ENCODE assay signal across 20 cellular contexts in genomic region chr1:60995093-60995492, GRCh38.
DNase-seq lines count a peak whose midpoint lies in the region; FAIRE-seq and TF ChIP-seq lines count a peak whose summit lies in the region.
"Had no signal": no experiment of that assay in that cellular context is flagged by ENCODE, and none has a peak within 500 bp of the region (broad histone marks: within the 10 kb centered on the region; RNA-seq: fewer than 3 reads in every experiment).

No MANE protein-coding gene starts in this region.

- intact Hi-C loops in PC-9 (cut with micrococcal nuclease; ENCODE audit: unreplicated experiment), result no loop called here

- H3K4me3 ChIP-seq in HEK293 (ENCODE audit: low read depth, low read length), result no peak overlapping the region
- no peak overlapping the region for H3K4me3 ChIP-seq in smooth muscle cell
- H3K4me3 ChIP-seq in PC-9, result no peak overlapping the region
- H3K4me3 ChIP-seq in SK-N-SH (ENCODE audit: low read depth in 2 of 2, low read length in 1 of 2), result no peak overlapping the region
- H3K4me3 ChIP-seq: BLaER1 had no signal

- TF ChIP-seq RAD21 in SK-N-SH (IDR thresholded peaks at IDR 0.05; ENCODE audit: low read length), result no peak

- H3K36me3 ChIP-seq in HEK293 (ENCODE audit: control insufficient read depth in 2 of 2, insufficient read depth in 1 of 2, low read length in 2 of 2) (no peaks in the 10 kb centered on the region), smooth muscle cell (ENCODE audit: low read depth) (no peaks in the 10 kb centered on the region), PC-9 (ENCODE audit: low read depth) (no peaks in the 10 kb centered on the region), SK-N-SH (replicated peaks in 1 of 2; ENCODE audit: control insufficient read depth in 1 of 2, insufficient read depth in 2 of 2, low read length in 1 of 2) (no peaks in the 10 kb centered on the region)
- H3K36me3 ChIP-seq: BE2C, BLaER1 had no signal

- TF ChIP-seq EP300 in SK-N-SH (IDR thresholded peaks at IDR 0.05; ENCODE audit: borderline replicate concordance in 1 of 2, low read depth in 1 of 2, low read length in 1 of 2), result no peak

- no peaks in the 10 kb centered on the region for H4K20me1 ChIP-seq in smooth muscle cell (ENCODE audit: low read depth)
- no peaks in the 10 kb centered on the region for H4K20me1 ChIP-seq in PC-9 (ENCODE audit: insufficient read depth)
- no peaks in the 10 kb centered on the region for H4K20me1 ChIP-seq in SK-N-SH (ENCODE audit: insufficient read depth)
- H4K20me1 ChIP-seq: BLaER1 had no signal

- no peak overlapping the region for H2AFZ ChIP-seq in smooth muscle cell (ENCODE audit: low read depth)
- no peak overlapping the region for H2AFZ ChIP-seq in PC-9
- no peak overlapping the region for H2AFZ ChIP-seq in SK-N-SH (ENCODE audit: low read depth)

- CTCF ChIA-PET in HEK293 (lab: Yijun Ruan, JAX) (no interaction called here), PC-9 (lab: Charles Lee) (no interaction called here), SK-N-SH (lab: Yijun Ruan, JAX) (interaction anchor here (1.1 kb wide), 1 partner anchor 55 kb away, joined by 4 read pairs; no protein-coding TSS in a partner anchor)

- H3K4me2 ChIP-seq in smooth muscle cell (peak overlapping the region; percentile 5), PC-9 (no peak overlapping the region), SK-N-SH (no peak overlapping the region)
- H3K4me2 ChIP-seq: BLaER1 had no signal

- TF ChIP-seq CTCF in D721Med (IDR thresholded peaks at IDR 0.05; ENCODE audit: insufficient read depth, missing control alignments) (no peak), HEK293 (tag by site-specific recombination; IDR thresholded peaks at IDR 0.05) (no peak), smooth muscle cell (IDR thresholded peaks at IDR 0.05; ENCODE audit: borderline replicate concordance, insufficient read depth, poor library complexity, severe bottlenecking) (no peak), PC-9 (conservative IDR thresholded peaks at IDR 0.05) (no peak), SK-N-SH (IDR thresholded peaks at IDR 0.05) (no peak)

- H3K79me2 ChIP-seq in smooth muscle cell (ENCODE audit: low read depth) (no peaks in the 10 kb centered on the region), PC-9 (ENCODE audit: low read depth) (no peaks in the 10 kb centered on the region), SK-N-SH (ENCODE audit: insufficient read depth) (no peaks in the 10 kb centered on the region)

- DNase-seq in D721Med (ENCODE audit: insufficient read length, low spot score) (no peak), smooth muscle cell (lab: John Stamatoyannopoulos, UW; ENCODE audit: unreplicated experiment) (no peak), PC-9 (no peak), SK-N-SH (no peak)
- DNase-seq: 8988T; ACHN; BE2C; C1 segment of cervical spinal cord; CD4-positive, alpha-beta memory T cell; CD4-positive, CD25-positive, alpha-beta regulatory T cell; CD8-positive, alpha-beta memory T cell; COR-L47; DMS79 treated with DMSO at 0.1 percent for 48 hours; GF-D8 had no signal

- H3K4me1 ChIP-seq in HEK293 (ENCODE audit: control insufficient read depth, insufficient read depth, low read length), result peaks cover 10% of the 10 kb centered on the region
- H3K4me1 ChIP-seq in smooth muscle cell (ENCODE audit: low read depth), result peaks cover 5% of the 10 kb centered on the region
- no peaks in the 10 kb centered on the region for H3K4me1 ChIP-seq in PC-9 (replicated peaks; ENCODE audit: insufficient read depth)
- H3K4me1 ChIP-seq in SK-N-SH (ENCODE audit: control insufficient read depth in 1 of 2, insufficient read depth in 2 of 2, low read depth in 1 of 2, low read length in 1 of 2), result peaks cover 8 to 15% of the 10 kb centered on the region in 2 experiments; a peak in 3 of 4 replicates
- H3K4me1 ChIP-seq: BE2C, BLaER1 had no signal

- peak; percentile 92 for FAIRE-seq in D721Med (lab: Jason Lieb, UNC)
- FAIRE-seq: A204.1, G401.6, GM12891, GM19239 had no signal

- H3K9me3 ChIP-seq in HEK293 (ENCODE audit: control insufficient read depth, insufficient read depth, low read depth, low read length), result no peaks in the 10 kb centered on the region
- H3K9me3 ChIP-seq in smooth muscle cell (replicated peaks; ENCODE audit: low read depth), result no peaks in the 10 kb centered on the region
- H3K9me3 ChIP-seq in PC-9 (ENCODE audit: insufficient read depth, low read depth), result no peaks in the 10 kb centered on the region
- H3K9me3 ChIP-seq in SK-N-SH, result no peaks in the 10 kb centered on the region
- H3K9me3 ChIP-seq: BE2C, BLaER1 had no signal

- H3K9ac ChIP-seq in smooth muscle cell (ENCODE audit: low read depth) (no peak overlapping the region), SK-N-SH (no peak overlapping the region)
- H3K9ac ChIP-seq: BLaER1 had no signal

- H3F3A ChIP-seq in smooth muscle cell (ENCODE audit: low read depth) (peaks cover 6% of the 10 kb centered on the region), PC-9 (ENCODE audit: insufficient read depth, low read depth) (no peaks in the 10 kb centered on the region), SK-N-SH (replicated peaks; ENCODE audit: insufficient read depth) (peaks cover 16% of the 10 kb centered on the region)

- peaks cover 1% of the 10 kb centered on the region for H3K27me3 ChIP-seq in smooth muscle cell (ENCODE audit: low read depth)
- no peaks in the 10 kb centered on the region for H3K27me3 ChIP-seq in PC-9 (ENCODE audit: insufficient read depth, low read depth)
- no peaks in the 10 kb centered on the region for H3K27me3 ChIP-seq in SK-N-SH (ENCODE audit: insufficient read depth)
- H3K27me3 ChIP-seq: BE2C, BLaER1 had no signal

- BruUV-seq in PC-9 (replicated peaks; lab: Mats Ljungman, UMichigan), result no TSS peak

- H3K9me2 ChIP-seq in PC-9 (ENCODE audit: insufficient read depth) (no peaks in the 10 kb centered on the region), SK-N-SH (no peaks in the 10 kb centered on the region)

- H3K27ac ChIP-seq in HEK293 (ENCODE audit: extremely low read depth, low read depth, low read length) (no peak overlapping the region), smooth muscle cell (ENCODE audit: low read depth) (no peak overlapping the region), PC-9 (no peak overlapping the region), SK-N-SH (ENCODE audit: low read depth in 2 of 2, low read length in 1 of 2) (no peak overlapping the region)
- H3K27ac ChIP-seq: BLaER1 had no signal

- POLR2A ChIA-PET in HEK293 (lab: Yijun Ruan, JAX) (no interaction called here), PC-9 (lab: Charles Lee; ENCODE audit: unreplicated experiment) (no interaction called here), SK-N-SH (lab: Yijun Ruan, JAX) (no interaction called here)

TF ChIP-seq in HEK293, 187 proteins besides CTCF, POLR2A, EP300 and RAD21:
- TF ChIP-seq HOXC10 (CRISPR knock-in tag; IDR thresholded peaks at IDR 0.05) (no peak), ZBTB10 (tag by site-specific recombination; IDR thresholded peaks at IDR 0.05) (no peak), ZNF558 (tag by site-specific recombination; IDR thresholded peaks at IDR 0.05) (no peak), ZNF768 (tag by site-specific recombination; IDR thresholded peaks at IDR 0.05) (peak; percentile 88; the same call in 1 of the 2 replicates), ZXDB (tag by site-specific recombination; IDR thresholded peaks at IDR 0.05) (no peak)

TF ChIP-seq in SK-N-SH, 30 proteins besides CTCF, POLR2A, EP300 and RAD21:
- TF ChIP-seq GABPA (IDR thresholded peaks at IDR 0.05; ENCODE audit: low read depth), result no peak
- no peak for TF ChIP-seq ZBTB33 (IDR thresholded peaks at IDR 0.05; ENCODE audit: borderline replicate concordance, low read depth)
- no peak for TF ChIP-seq MEF2A (IDR thresholded peaks at IDR 0.05; ENCODE audit: borderline replicate concordance, low read depth)
- no peak for TF ChIP-seq SMC3 (IDR thresholded peaks at IDR 0.05; ENCODE audit: low read depth, low read length)
- TF ChIP-seq NFIC (IDR thresholded peaks at IDR 0.05; ENCODE audit: borderline replicate concordance), result no peak
- no peak for TF ChIP-seq SIN3A (IDR thresholded peaks at IDR 0.05; ENCODE audit: borderline replicate concordance, low read depth, low read length)
- TF ChIP-seq RCOR1 (IDR thresholded peaks at IDR 0.05; ENCODE audit: low read length), result no peak
- no peak for TF ChIP-seq YY1 (IDR thresholded peaks at IDR 0.05; ENCODE audit: low read depth)
- no peak for TF ChIP-seq RFX5 (IDR thresholded peaks at IDR 0.05; ENCODE audit: low read length)
- TF ChIP-seq, protein P1, sequence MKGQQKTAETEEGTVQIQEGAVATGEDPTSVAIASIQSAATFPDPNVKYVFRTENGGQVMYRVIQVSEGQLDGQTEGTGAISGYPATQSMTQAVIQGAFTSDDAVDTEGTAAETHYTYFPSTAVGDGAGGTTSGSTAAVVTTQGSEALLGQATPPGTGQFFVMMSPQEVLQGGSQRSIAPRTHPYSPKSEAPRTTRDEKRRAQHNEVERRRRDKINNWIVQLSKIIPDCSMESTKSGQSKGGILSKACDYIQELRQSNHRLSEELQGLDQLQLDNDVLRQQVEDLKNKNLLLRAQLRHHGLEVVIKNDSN (IDR thresholded peaks at IDR 0.05; ENCODE audit: borderline replicate concordance, low read depth), result no peak
- no peak for TF ChIP-seq ELF1 (IDR thresholded peaks at IDR 0.05)
- TF ChIP-seq CHD2 (IDR thresholded peaks at IDR 0.05; ENCODE audit: low read length, partially characterized antibody), result no peak
